Comparison of ENCODE assay signal across 9 cellular contexts in genomic region chr1:11918779-11919519, GRCh38. TPM values are rescaled to one million over a fixed set of nuclear protein-coding genes. Genes with fewer than 3 reads are reported as not detected.
A peak's percentile ranks its signal among the peaks of the same experiment; 100 is the strongest.
DNase-seq lines count a peak whose midpoint lies in the region; ATAC-seq and TF ChIP-seq lines count a peak whose summit lies in the region.
"Had no signal": no experiment of that assay in that cellular context is flagged by ENCODE, and none has a peak within 500 bp of the region (broad histone marks: within the 10 kb centered on the region; RNA-seq: fewer than 3 reads in every experiment).

No MANE protein-coding gene starts in this region.

- H3K4me1 ChIP-seq in psoas muscle, result peaks cover 48% of the 10 kb centered on the region

- peaks cover 0 to 41% of the 10 kb centered on the region in 2 donors for H3K36me3 ChIP-seq in psoas muscle (ENCODE audit: insufficient read depth in 1 of 2, low read depth in 1 of 2)

- POLR2A ChIA-PET in GM10248 (lab: Yijun Ruan, JAX), result interaction anchor here (0.9 kb wide), 1 partner anchor 9 kb away, joined by 3 read pairs; no protein-coding TSS in a partner anchor

- no peaks in the 10 kb centered on the region for H3K9me3 ChIP-seq in psoas muscle

- ATAC-seq in psoas muscle (peak; percentile 91 to 95 (median 94)), HG03565 (IDR thresholded peaks at IDR 0.05; ENCODE audit: unreplicated experiment) (no peak), HG03196 (IDR thresholded peaks at IDR 0.05; ENCODE audit: unreplicated experiment) (no peak)

- H3K27ac ChIP-seq in psoas muscle, result peak overlapping the region; percentile 83

- no peaks in the 10 kb centered on the region for H3K27me3 ChIP-seq in psoas muscle (ENCODE audit: insufficient read depth in 3 of 3, low read length in 2 of 3)

- peak; percentile 89 for DNase-seq in EH (ENCODE audit: low read depth)
- peak in 36 of 56 donors; percentile 8 to 70 (median 38) for DNase-seq in amygdala (lab: John Stamatoyannopoulos, UW)
- DNase-seq in head of caudate nucleus, result peak in 24 of 42 donors; percentile 23 to 87 (median 52)
- DNase-seq in psoas muscle, result peak; percentile 85 to 94
- no peak for DNase-seq in DMS79 treated with DMSO at 0.1 percent for 48 hours (lab: John Stamatoyannopoulos, UW)
- no peak for DNase-seq in GM10248 (ENCODE audit: extremely low spot score)
- DNase-seq: foreskin melanocyte had no signal

- intact Hi-C loops in head of caudate nucleus (cut with DNase I) (no loop called here), psoas muscle (cut with DNase I) (no loop called here)

- no peak for TF ChIP-seq CTCF in psoas muscle (IDR thresholded peaks at IDR 0.05)
- TF ChIP-seq CTCF in GM10248 (IDR thresholded peaks at IDR 0.05; ENCODE audit: control extremely low read depth, extremely low read depth, low read depth, missing control alignments), result no peak

- no peak overlapping the region for H3K4me3 ChIP-seq in psoas muscle

- 24 to 31% (median 27%) methylated on average over 14 of the region's 14 CpGs for WGBS in psoas muscle, 3 donors

- CTCF ChIA-PET in GM10248 (lab: Yijun Ruan, JAX), result interaction anchor here (0.8 kb wide), 1 partner anchor 9 kb away, joined by 4 read pairs; no protein-coding TSS in a partner anchor

RNA-seq across cellular contexts. Expression of gene KIAA2013, which starts 7.3 kb away (rescaled TPM):
- 10 to 100 TPM; 29.7 to 35.8 (median 33.4) TPM for total RNA-seq in psoas muscle
- polyA plus RNA-seq in psoas muscle, result 10 to 100 TPM; 24.4 to 79.7 (median 34.7) TPM

RNA-seq across cellular contexts. Expression of gene PLOD1, which starts 15.6 kb away (rescaled TPM):
- 10 to 100 TPM; 25.1 to 52.3 (median 35.7) TPM for total RNA-seq in psoas muscle
- polyA plus RNA-seq in psoas muscle, result 10 to 100 TPM; 33.5 to 48.6 (median 39.1) TPM

Comparison
In these comparisons a context has a peak if more than half of its experiments do, and no peak if none do; other contexts are left out.
1. DNase-seq: peak in EH (single experiment), amygdala (36 of 56), head of caudate nucleus (24 of 42) and psoas muscle (2 of 2); none in DMS79 treated with DMSO at 0.1 percent for 48 hours (single experiment) and GM10248 (single experiment).
2. ATAC-seq: peak in psoas muscle (4 of 4); none in HG03565 (single experiment) and HG03196 (single experiment).